ENCODE assay signal across 13 cellular contexts in genomic region chr11:102319544-102319943, GRCh38. TPM values are rescaled to one million over a fixed set of nuclear protein-coding genes. Genes with fewer than 3 reads are reported as not detected.
DNase-seq lines count a peak whose midpoint lies in the region; ATAC-seq, FAIRE-seq and TF ChIP-seq lines count a peak whose summit lies in the region.
"Had no signal": no experiment of that assay in that cellular context is flagged by ENCODE, and none has a peak within 500 bp of the region (broad histone marks: within the 10 kb centered on the region; RNA-seq: fewer than 3 reads in every experiment).

No MANE protein-coding gene starts in this region.

- peaks cover 8% of the 10 kb centered on the region for H3K36me3 ChIP-seq in CD8-positive, alpha-beta memory T cell (ENCODE audit: insufficient read depth, low read length)
- no peaks in the 10 kb centered on the region for H3K36me3 ChIP-seq in Caco-2 (ENCODE audit: control insufficient read depth, insufficient read depth, low read length)
- H3K36me3 ChIP-seq: pancreas had no signal

- BruUV-seq in Caco-2 (replicated peaks; lab: Mats Ljungman, UMichigan) = no TSS peak

- peak overlapping the region; percentile 73 to 100 (median 99) for H3K27ac Mint-ChIP-seq in CD8-positive, alpha-beta memory T cell
- peak overlapping the region; percentile 98 for H3K27ac Mint-ChIP-seq in activated naive CD8-positive, alpha-beta T cell
- peak overlapping the region; percentile 86 to 93 for H3K27ac Mint-ChIP-seq in natural killer cell treated with Interleukin-12 subunit alpha and Interleukin-12 subunit beta and Interleukin-15 and Interleukin-18, amount 100 ng/mL, for 72 hours
- no peak overlapping the region for H3K27ac Mint-ChIP-seq in Caco-2 (ENCODE audit: unreplicated experiment)

- TF ChIP-seq CTCF in Caco-2 (IDR thresholded peaks at IDR 0.05; ENCODE audit: insufficient read depth in 1 of 2, low read depth in 1 of 2, low read length in 1 of 2, severe bottlenecking in 1 of 2, unreplicated experiment in 1 of 2) = no peak

- H3K4me1 Mint-ChIP-seq in CD8-positive, alpha-beta memory T cell = peaks cover 64 to 78% (median 70%) of the 10 kb centered on the region in 3 donors
- H3K4me1 Mint-ChIP-seq in activated naive CD8-positive, alpha-beta T cell (ENCODE audit: low read depth) = peaks cover 74% of the 10 kb centered on the region
- peaks cover 49 to 63% of the 10 kb centered on the region in 2 donors for H3K4me1 Mint-ChIP-seq in natural killer cell treated with Interleukin-12 subunit alpha and Interleukin-12 subunit beta and Interleukin-15 and Interleukin-18, amount 100 ng/mL, for 72 hours (ENCODE audit: low read depth in 2 of 2)
- H3K4me1 Mint-ChIP-seq in Caco-2 (ENCODE audit: low read depth, unreplicated experiment) = peaks cover 13% of the 10 kb centered on the region

- H3K4me3 ChIP-seq in CD8-positive, alpha-beta memory T cell (ENCODE audit: low read length) = peak overlapping the region; percentile 89
- H3K4me3 ChIP-seq in Caco-2 (ENCODE audit: low read depth, low read length) = no peak overlapping the region
- H3K4me3 ChIP-seq: body of pancreas, hepatocyte had no signal

- H3K4me1 ChIP-seq in CD8-positive, alpha-beta memory T cell (ENCODE audit: insufficient read depth, low read length) = peaks cover 60% of the 10 kb centered on the region
- peaks cover 12% of the 10 kb centered on the region for H3K4me1 ChIP-seq in Caco-2

- intact Hi-C loops in Caco-2 (cut with micrococcal nuclease; ENCODE audit: unreplicated experiment) = no loop called here

- H3K9me3 ChIP-seq in CD8-positive, alpha-beta memory T cell (ENCODE audit: low read length) = no peaks in the 10 kb centered on the region
- no peaks in the 10 kb centered on the region for H3K9me3 ChIP-seq in Caco-2
- H3K9me3 ChIP-seq: body of pancreas, pancreas had no signal

- peaks cover 0 to 2% (median 0%) of the 10 kb centered on the region in 5 donors for H3K9me3 Mint-ChIP-seq in CD8-positive, alpha-beta memory T cell
- no peaks in the 10 kb centered on the region for H3K9me3 Mint-ChIP-seq in activated naive CD8-positive, alpha-beta T cell (ENCODE audit: low read depth)
- peaks cover 3% of the 10 kb centered on the region for H3K9me3 Mint-ChIP-seq in natural killer cell treated with Interleukin-12 subunit alpha and Interleukin-12 subunit beta and Interleukin-15 and Interleukin-18, amount 100 ng/mL, for 72 hours
- H3K9me3 Mint-ChIP-seq in Caco-2 (ENCODE audit: unreplicated experiment) = no peaks in the 10 kb centered on the region
- H3K9me3 Mint-ChIP-seq: H9 had no signal

- ATAC-seq in natural killer cell treated with Interleukin-12 subunit alpha and Interleukin-12 subunit beta and Interleukin-15 and Interleukin-18, amount 100 ng/mL, for 72 hours = no peak
- ATAC-seq in GM18858 (IDR thresholded peaks at IDR 0.05; ENCODE audit: unreplicated experiment) = no peak
- ATAC-seq in GM21381 (IDR thresholded peaks at IDR 0.05; ENCODE audit: unreplicated experiment) = no peak
- ATAC-seq: body of pancreas, pancreas had no signal

- no peaks in the 10 kb centered on the region for H3K27me3 ChIP-seq in CD8-positive, alpha-beta memory T cell (ENCODE audit: insufficient read depth, low read length, poor library complexity, severe bottlenecking)
- no peaks in the 10 kb centered on the region for H3K27me3 ChIP-seq in Caco-2 (replicated peaks; ENCODE audit: control insufficient read depth, insufficient read depth, low read length)
- H3K27me3 ChIP-seq: body of pancreas, hepatocyte, pancreas had no signal

- peak overlapping the region; percentile 90 to 98 (median 95) for H3K4me3 Mint-ChIP-seq in CD8-positive, alpha-beta memory T cell
- H3K4me3 Mint-ChIP-seq in activated naive CD8-positive, alpha-beta T cell = peak overlapping the region; percentile 98
- H3K4me3 Mint-ChIP-seq in natural killer cell treated with Interleukin-12 subunit alpha and Interleukin-12 subunit beta and Interleukin-15 and Interleukin-18, amount 100 ng/mL, for 72 hours = peak overlapping the region; percentile 96
- no peak overlapping the region for H3K4me3 Mint-ChIP-seq in Caco-2 (ENCODE audit: unreplicated experiment)
- H3K4me3 Mint-ChIP-seq: H9 had no signal

- peak; percentile 33 for FAIRE-seq in GM18507 (lab: Jason Lieb, UNC)
- FAIRE-seq: pancreas had no signal

- CTCF ChIA-PET in CD8-positive, alpha-beta memory T cell (lab: Charles Lee) = interaction anchor here (0.8 to 5.4 kb wide), 9 partner anchors 9 to 215 kb away, joined by 4 to 48 read pairs (median 9); no protein-coding TSS in a partner anchor
- CTCF ChIA-PET in Caco-2 (lab: Charles Lee) = interaction anchor here (1.0 kb wide), 1 partner anchor 25 kb away, joined by 4 read pairs; no protein-coding TSS in a partner anchor

- DNase-seq in CD8-positive, alpha-beta memory T cell = no peak
- DNase-seq in GM18507 (ENCODE audit: extremely low spot score, insufficient read length, low read depth) = no peak
- DNase-seq in natural killer cell treated with Interleukin-12 subunit alpha and Interleukin-12 subunit beta and Interleukin-15 and Interleukin-18, amount 100 ng/mL, for 72 hours (ENCODE audit: low spot score) = no peak
- no peak for DNase-seq in Caco-2
- DNase-seq: body of pancreas; H9; NCI-H2029 treated with DMSO at 0.1 percent for 48 hours; pancreas; stimulated activated naive CD4-positive, alpha-beta T cell treated with Interleukin-2 at 50 U/mL for 16 hours had no signal

- POLR2A ChIA-PET in CD8-positive, alpha-beta memory T cell (lab: Charles Lee) = interaction anchor here (1.2 to 1.9 kb wide), 2 partner anchors 19 to 25 kb away, joined by 4 to 6 read pairs; no protein-coding TSS in a partner anchor
- POLR2A ChIA-PET in Caco-2 (lab: Charles Lee) = no interaction called here

- H3K36me3 Mint-ChIP-seq in CD8-positive, alpha-beta memory T cell = peaks cover 0 to 60% (median 24%) of the 10 kb centered on the region in 3 donors
- H3K36me3 Mint-ChIP-seq in activated naive CD8-positive, alpha-beta T cell = peaks cover 27% of the 10 kb centered on the region
- peaks cover 33% of the 10 kb centered on the region for H3K36me3 Mint-ChIP-seq in natural killer cell treated with Interleukin-12 subunit alpha and Interleukin-12 subunit beta and Interleukin-15 and Interleukin-18, amount 100 ng/mL, for 72 hours
- peaks cover 7% of the 10 kb centered on the region for H3K36me3 Mint-ChIP-seq in Caco-2 (ENCODE audit: insufficient read depth, unreplicated experiment)

- peaks cover 0 to 3% of the 10 kb centered on the region in 2 donors for H3K27me3 Mint-ChIP-seq in CD8-positive, alpha-beta memory T cell
- H3K27me3 Mint-ChIP-seq in activated naive CD8-positive, alpha-beta T cell = no peaks in the 10 kb centered on the region
- no peaks in the 10 kb centered on the region for H3K27me3 Mint-ChIP-seq in natural killer cell treated with Interleukin-12 subunit alpha and Interleukin-12 subunit beta and Interleukin-15 and Interleukin-18, amount 100 ng/mL, for 72 hours
- no peaks in the 10 kb centered on the region for H3K27me3 Mint-ChIP-seq in Caco-2 (ENCODE audit: insufficient read depth, unreplicated experiment)

- peak overlapping the region; percentile 14 for H3K27ac ChIP-seq in CD8-positive, alpha-beta memory T cell (ENCODE audit: low read depth, low read length)
- H3K27ac ChIP-seq: hepatocyte had no signal

RNA-seq across cellular contexts. Expression of gene BIRC3, which starts 2.3 kb away (rescaled TPM):
- total RNA-seq in CD8-positive, alpha-beta memory T cell = 100 to 1,000 TPM; 191 to 199 TPM
- polyA plus RNA-seq in CD8-positive, alpha-beta memory T cell = 36.7 TPM
- 10 to 100 TPM; 62.3 to 75.6 TPM for total RNA-seq in natural killer cell treated with Interleukin-12 subunit alpha and Interleukin-12 subunit beta and Interleukin-15 and Interleukin-18, amount 100 ng/mL, for 72 hours
- 1.4 and 2.2 TPM in 2 replicates for total RNA-seq in Caco-2 (2022)

RNA-seq across cellular contexts. Expression of gene BIRC2, which starts 27.5 kb away (rescaled TPM):
- 10 to 100 TPM; 40.3 to 42.8 TPM for total RNA-seq in CD8-positive, alpha-beta memory T cell
- polyA plus RNA-seq in CD8-positive, alpha-beta memory T cell = 35.2 TPM
- total RNA-seq in natural killer cell treated with Interleukin-12 subunit alpha and Interleukin-12 subunit beta and Interleukin-15 and Interleukin-18, amount 100 ng/mL, for 72 hours = 10 to 100 TPM; 41.4 to 47.0 TPM
- total RNA-seq in Caco-2 (2022) = 52.7 and 53.5 TPM in 2 replicates

Comparison
In these comparisons a context has a peak if more than half of its experiments do, and no peak if none do; other contexts are left out.
1. RNA of gene BIRC3, which starts 2.3 kb away (total RNA-seq): 191 to 199 TPM in CD8-positive, alpha-beta memory T cell and 62.3 to 75.6 TPM in natural killer cell treated with Interleukin-12 subunit alpha and Interleukin-12 subunit beta and Interleukin-15 and Interleukin-18, amount 100 ng/mL, for 72 hours; 1.4 to 2.2 TPM in Caco-2; every median in the first group is over 10 times any median in the second.